ENCODE assay signal across 8 cellular contexts in genomic region chr16:1929578-1930337, GRCh38. TPM values are rescaled to one million over a fixed set of nuclear protein-coding genes. Genes with fewer than 3 reads are reported as not detected.
DNase-seq lines count a peak whose midpoint lies in the region; ATAC-seq and TF ChIP-seq lines count a peak whose summit lies in the region.

No MANE protein-coding gene starts in this region.

- peak; percentile 84 for ATAC-seq in HG03196 (IDR thresholded peaks at IDR 0.05; ENCODE audit: unreplicated experiment)

- TF ChIP-seq CTCF in liver (IDR thresholded peaks at IDR 0.05; ENCODE audit: low read depth, low read length, missing input control), result peak; percentile 99

- TF ChIP-seq RAD21 in liver (IDR thresholded peaks at IDR 0.05), result peak; percentile 50 to 79

- no peak overlapping the region for H3K27ac ChIP-seq in liver (ENCODE audit: low read depth in 1 of 2, low read length in 2 of 2)

- H3K27me3 ChIP-seq in liver (ENCODE audit: control insufficient read depth in 4 of 4, insufficient read depth in 4 of 4, low read length in 3 of 4), result no peaks in the 10 kb centered on the region

- no peaks in the 10 kb centered on the region for H3K36me3 ChIP-seq in liver (ENCODE audit: control insufficient read depth in 4 of 4, insufficient read depth in 3 of 4, low read depth in 1 of 4, low read length in 3 of 4)

- peak overlapping the region in 1 of 3 donors; percentile 78 for H3K4me3 ChIP-seq in liver (ENCODE audit: low read depth in 1 of 3, low read length in 3 of 3)

- 16% methylated on average over 70 of the region's 70 CpGs for WGBS in liver

- H3K4me1 ChIP-seq in liver (ENCODE audit: control insufficient read depth in 4 of 4, insufficient read depth in 4 of 4, low read length in 3 of 4), result peaks cover 0 to 26% (median 13%) of the 10 kb centered on the region in 4 donors

- H3K9me3 ChIP-seq in liver (ENCODE audit: control insufficient read depth in 4 of 4, low read length in 3 of 4), result no peaks in the 10 kb centered on the region

- H3K9ac ChIP-seq in liver (ENCODE audit: low read depth in 1 of 2, low read length in 2 of 2), result peak overlapping the region in 1 of 2 donors; percentile 47

- in situ Hi-C loops in GM18951 (cut with MboI; ENCODE audit: low sequenced_read_pairs, unreplicated experiment), result no loop called here

- TF ChIP-seq POLR2A in GM18951 (IDR thresholded peaks at IDR 0.05; ENCODE audit: extremely low read depth, insufficient read depth, insufficient read length), result peak; percentile 20

- DNase-seq in AG20443 (ENCODE audit: low spot score), result peak; percentile 100
- DNase-seq in NCI-H345 treated with DMSO at 0.1 percent for 48 hours (lab: John Stamatoyannopoulos, UW; ENCODE audit: unreplicated experiment), result peak; percentile 65
- DNase-seq in activated CD4-positive, alpha-beta T cell treated with anti-CD3 and anti-CD28 coated beads for 48 hours, result peak; percentile 95
- peak; percentile 68 for DNase-seq in dedifferentiated amniotic fluid mesenchymal stem cell (ENCODE audit: extremely low spot score)
- DNase-seq in stimulated activated CD4-positive, alpha-beta T cell treated with anti-CD3 and anti-CD28 coated beads, Interleukin-2, amount 100 ng/mL, for 4 hours (ENCODE audit: low read depth), result peak; percentile 85

TF ChIP-seq in liver, 16 proteins besides CTCF, POLR2A, EP300 and RAD21:
- no peak for TF ChIP-seq TAF1 (conservative IDR thresholded peaks at IDR 0.05)
- TF ChIP-seq SP1 (IDR thresholded peaks at IDR 0.05), result no peak

RNA-seq across cellular contexts. Expression of gene HS3ST6, which starts 11.5 kb away (rescaled TPM):
- not detected for total RNA-seq in liver
- not detected for polyA plus RNA-seq in liver

RNA-seq across cellular contexts. Expression of gene MSRB1, which starts 13.2 kb away (rescaled TPM):
- total RNA-seq in liver, result 10 to 100 TPM; 32.2 to 43.9 TPM
- 100 to 1,000 TPM; 152 to 169 TPM for polyA plus RNA-seq in liver

RNA-seq across cellular contexts. Expression of gene RPL3L, which starts 24.7 kb away (rescaled TPM):
- not detected for total RNA-seq in liver
- polyA plus RNA-seq in liver, result under 1 TPM in 1 of 2 donors, not detected in 1; 0.14 TPM

RNA-seq across cellular contexts. Expression of gene NDUFB10, which starts 29.6 kb away (rescaled TPM):
- 100 to 1,000 TPM in 1 of 2 donors, 10 to 100 TPM in 1; 93.9 to 110 TPM for total RNA-seq in liver
- polyA plus RNA-seq in liver, result 100 to 1,000 TPM; 156 to 195 TPM

RNA-seq across cellular contexts. Expression of gene RPS2, which starts 34.9 kb away (rescaled TPM):
- 1,000 to 10,000 TPM in 1 of 2 donors, 100 to 1,000 TPM in 1; 621 to 1,440 TPM for total RNA-seq in liver
- 1,000 to 10,000 TPM in 1 of 2 donors, 100 to 1,000 TPM in 1; 524 to 1,259 TPM for polyA plus RNA-seq in liver
